Comparison of ENCODE assay signal across 1 cellular context in the genomic region with DNA sequence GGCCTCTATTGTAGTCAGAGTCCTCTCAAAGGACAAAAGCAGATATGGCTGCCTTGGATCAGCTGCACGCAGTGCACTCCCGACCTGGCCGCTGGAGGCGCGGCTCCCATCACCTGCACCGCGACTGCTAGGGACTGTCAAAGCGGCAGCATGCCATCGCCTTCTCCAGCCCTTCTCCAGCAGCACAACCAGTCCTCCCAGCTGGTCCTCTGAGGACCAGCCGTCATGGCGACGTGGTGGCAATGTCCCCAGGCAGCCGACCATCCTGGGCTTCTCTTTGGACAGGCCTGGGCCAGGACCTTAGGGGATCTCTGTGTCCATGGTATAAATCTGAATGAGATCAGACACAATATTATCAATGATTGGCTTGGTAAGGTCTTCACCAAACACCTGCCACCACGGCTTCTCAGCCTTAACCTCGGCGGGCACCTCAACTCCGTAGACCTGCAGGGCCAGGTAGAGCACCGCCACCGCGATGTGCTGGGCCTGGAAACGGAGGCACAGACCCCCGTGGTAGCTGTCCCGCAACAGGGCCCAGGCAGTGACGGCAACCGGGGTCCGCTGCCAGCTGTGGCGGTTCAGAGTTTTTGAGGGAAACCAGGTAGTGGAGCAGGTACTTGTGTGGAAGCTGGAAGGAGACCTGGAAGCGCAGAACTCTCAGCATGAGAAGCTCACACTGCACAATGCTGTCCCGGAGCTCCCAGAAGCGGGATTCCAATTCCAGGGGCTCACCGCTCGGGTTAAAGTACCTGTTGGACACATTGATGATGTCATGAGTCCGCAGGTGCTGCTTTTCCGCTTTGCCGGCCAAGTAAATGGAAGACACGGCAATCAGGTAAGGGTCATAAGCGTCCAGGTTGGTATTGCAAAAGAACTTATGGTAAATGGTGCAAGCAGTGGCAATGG.
TF ChIP-seq lines count a peak whose summit lies in the region.

No MANE protein-coding gene starts in this region.

TF ChIP-seq in HepG2, 621 proteins besides CTCF, POLR2A, EP300 and RAD21:
- TF ChIP-seq JDP2 (CRISPR knock-in tag; IDR thresholded peaks at IDR 0.05; ENCODE audit: borderline replicate concordance), result no peak
- TF ChIP-seq, protein P1, sequence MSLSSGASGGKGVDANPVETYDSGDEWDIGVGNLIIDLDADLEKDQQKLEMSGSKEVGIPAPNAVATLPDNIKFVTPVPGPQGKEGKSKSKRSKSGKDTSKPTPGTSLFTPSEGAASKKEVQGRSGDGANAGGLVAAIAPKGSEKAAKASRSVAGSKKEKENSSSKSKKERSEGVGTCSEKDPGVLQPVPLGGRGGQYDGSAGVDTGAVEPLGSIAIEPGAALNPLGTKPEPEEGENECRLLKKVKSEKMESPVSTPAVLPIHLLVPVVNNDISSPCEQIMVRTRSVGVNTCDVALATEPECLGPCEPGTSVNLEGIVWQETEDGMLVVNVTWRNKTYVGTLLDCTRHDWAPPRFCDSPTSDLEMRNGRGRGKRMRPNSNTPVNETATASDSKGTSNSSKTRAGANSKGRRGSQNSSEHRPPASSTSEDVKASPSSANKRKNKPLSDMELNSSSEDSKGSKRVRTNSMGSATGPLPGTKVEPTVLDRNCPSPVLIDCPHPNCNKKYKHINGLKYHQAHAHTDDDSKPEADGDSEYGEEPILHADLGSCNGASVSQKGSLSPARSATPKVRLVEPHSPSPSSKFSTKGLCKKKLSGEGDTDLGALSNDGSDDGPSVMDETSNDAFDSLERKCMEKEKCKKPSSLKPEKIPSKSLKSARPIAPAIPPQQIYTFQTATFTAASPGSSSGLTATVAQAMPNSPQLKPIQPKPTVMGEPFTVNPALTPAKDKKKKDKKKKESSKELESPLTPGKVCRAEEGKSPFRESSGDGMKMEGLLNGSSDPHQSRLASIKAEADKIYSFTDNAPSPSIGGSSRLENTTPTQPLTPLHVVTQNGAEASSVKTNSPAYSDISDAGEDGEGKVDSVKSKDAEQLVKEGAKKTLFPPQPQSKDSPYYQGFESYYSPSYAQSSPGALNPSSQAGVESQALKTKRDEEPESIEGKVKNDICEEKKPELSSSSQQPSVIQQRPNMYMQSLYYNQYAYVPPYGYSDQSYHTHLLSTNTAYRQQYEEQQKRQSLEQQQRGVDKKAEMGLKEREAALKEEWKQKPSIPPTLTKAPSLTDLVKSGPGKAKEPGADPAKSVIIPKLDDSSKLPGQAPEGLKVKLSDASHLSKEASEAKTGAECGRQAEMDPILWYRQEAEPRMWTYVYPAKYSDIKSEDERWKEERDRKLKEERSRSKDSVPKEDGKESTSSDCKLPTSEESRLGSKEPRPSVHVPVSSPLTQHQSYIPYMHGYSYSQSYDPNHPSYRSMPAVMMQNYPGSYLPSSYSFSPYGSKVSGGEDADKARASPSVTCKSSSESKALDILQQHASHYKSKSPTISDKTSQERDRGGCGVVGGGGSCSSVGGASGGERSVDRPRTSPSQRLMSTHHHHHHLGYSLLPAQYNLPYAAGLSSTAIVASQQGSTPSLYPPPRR (CRISPR knock-in tag; IDR thresholded peaks at IDR 0.05; ENCODE audit: borderline replicate concordance), result no peak
- TF ChIP-seq ATF7 (IDR thresholded peaks at IDR 0.05), result peak; percentile 54
- TF ChIP-seq ATF7 (CRISPR knock-in tag; IDR thresholded peaks at IDR 0.05), result no peak
- TF ChIP-seq HOXA7 (CRISPR knock-in tag; IDR thresholded peaks at IDR 0.05), result no peak
- peak; percentile 27; the same call in 1 of the 2 replicates for TF ChIP-seq CREB1 (IDR thresholded peaks at IDR 0.05)
- TF ChIP-seq CREB1 (CRISPR knock-in tag; IDR thresholded peaks at IDR 0.05), result no peak
- TF ChIP-seq SATB2 (CRISPR knock-in tag; IDR thresholded peaks at IDR 0.05), result no peak
- TF ChIP-seq, protein P2, sequence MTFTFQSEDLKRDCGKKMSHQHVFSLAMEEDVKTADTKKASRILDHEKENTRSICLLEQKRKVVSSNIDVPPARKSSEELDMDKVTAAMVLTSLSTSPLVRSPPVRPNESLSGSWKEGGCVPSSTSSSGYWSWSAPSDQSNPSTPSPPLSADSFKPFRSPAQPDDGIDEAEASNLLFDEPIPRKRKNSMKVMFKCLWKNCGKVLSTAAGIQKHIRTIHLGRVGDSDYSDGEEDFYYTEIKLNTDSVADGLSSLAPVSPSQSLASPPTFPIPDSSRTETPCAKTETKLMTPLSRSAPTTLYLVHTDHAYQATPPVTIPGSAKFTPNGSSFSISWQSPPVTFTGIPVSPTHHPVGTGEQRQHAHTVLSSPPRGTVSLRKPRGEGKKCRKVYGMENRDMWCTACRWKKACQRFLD (CRISPR knock-in tag; IDR thresholded peaks at IDR 0.05; ENCODE audit: borderline replicate concordance), result no peak
TF ChIP-seq in HepG2: peak in this region for 2.
